In the genomic region with DNA sequence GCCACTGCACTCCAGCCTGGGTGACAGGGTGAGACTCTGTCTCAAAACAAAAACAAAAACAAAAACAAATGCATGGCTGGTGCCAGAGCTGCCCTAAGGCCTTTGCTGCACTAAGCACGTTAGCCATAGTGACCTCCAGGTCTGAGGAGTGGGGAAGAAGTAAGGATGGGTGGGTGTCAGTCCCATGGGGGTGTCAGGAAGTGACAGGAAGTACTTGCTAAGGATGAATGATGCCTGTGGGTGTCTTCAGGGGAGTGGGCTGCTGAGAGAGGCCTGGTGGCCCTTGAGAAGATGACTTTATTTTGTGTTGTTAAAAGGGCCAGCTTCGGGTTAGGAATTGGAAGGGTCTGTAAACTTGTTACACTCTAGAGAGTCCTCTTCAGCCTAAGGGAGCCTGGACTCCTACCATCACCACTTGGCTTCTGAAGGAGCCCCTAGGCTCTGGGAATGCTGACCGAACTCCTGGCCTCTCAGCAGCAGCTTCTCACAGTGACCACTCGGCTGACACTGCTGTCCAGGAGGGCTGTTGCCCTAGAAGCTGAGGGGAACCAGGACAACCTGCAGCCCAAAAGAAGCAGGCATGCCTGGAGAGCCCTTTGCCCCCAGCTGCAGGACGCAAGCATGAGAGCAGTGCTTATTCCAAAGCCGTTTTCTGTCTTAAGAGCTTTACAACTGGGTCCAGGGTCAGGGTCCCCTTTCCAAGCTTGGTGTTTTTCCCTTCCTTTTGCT, we compare ENCODE assay signal across 1 cellular context.
TF ChIP-seq lines count a peak whose summit lies in the region.

No MANE protein-coding gene starts in this region.

TF ChIP-seq in GM23338, 12 proteins besides CTCF, POLR2A, EP300 and RAD21 (continued from another document):
- TF ChIP-seq, protein P1, sequence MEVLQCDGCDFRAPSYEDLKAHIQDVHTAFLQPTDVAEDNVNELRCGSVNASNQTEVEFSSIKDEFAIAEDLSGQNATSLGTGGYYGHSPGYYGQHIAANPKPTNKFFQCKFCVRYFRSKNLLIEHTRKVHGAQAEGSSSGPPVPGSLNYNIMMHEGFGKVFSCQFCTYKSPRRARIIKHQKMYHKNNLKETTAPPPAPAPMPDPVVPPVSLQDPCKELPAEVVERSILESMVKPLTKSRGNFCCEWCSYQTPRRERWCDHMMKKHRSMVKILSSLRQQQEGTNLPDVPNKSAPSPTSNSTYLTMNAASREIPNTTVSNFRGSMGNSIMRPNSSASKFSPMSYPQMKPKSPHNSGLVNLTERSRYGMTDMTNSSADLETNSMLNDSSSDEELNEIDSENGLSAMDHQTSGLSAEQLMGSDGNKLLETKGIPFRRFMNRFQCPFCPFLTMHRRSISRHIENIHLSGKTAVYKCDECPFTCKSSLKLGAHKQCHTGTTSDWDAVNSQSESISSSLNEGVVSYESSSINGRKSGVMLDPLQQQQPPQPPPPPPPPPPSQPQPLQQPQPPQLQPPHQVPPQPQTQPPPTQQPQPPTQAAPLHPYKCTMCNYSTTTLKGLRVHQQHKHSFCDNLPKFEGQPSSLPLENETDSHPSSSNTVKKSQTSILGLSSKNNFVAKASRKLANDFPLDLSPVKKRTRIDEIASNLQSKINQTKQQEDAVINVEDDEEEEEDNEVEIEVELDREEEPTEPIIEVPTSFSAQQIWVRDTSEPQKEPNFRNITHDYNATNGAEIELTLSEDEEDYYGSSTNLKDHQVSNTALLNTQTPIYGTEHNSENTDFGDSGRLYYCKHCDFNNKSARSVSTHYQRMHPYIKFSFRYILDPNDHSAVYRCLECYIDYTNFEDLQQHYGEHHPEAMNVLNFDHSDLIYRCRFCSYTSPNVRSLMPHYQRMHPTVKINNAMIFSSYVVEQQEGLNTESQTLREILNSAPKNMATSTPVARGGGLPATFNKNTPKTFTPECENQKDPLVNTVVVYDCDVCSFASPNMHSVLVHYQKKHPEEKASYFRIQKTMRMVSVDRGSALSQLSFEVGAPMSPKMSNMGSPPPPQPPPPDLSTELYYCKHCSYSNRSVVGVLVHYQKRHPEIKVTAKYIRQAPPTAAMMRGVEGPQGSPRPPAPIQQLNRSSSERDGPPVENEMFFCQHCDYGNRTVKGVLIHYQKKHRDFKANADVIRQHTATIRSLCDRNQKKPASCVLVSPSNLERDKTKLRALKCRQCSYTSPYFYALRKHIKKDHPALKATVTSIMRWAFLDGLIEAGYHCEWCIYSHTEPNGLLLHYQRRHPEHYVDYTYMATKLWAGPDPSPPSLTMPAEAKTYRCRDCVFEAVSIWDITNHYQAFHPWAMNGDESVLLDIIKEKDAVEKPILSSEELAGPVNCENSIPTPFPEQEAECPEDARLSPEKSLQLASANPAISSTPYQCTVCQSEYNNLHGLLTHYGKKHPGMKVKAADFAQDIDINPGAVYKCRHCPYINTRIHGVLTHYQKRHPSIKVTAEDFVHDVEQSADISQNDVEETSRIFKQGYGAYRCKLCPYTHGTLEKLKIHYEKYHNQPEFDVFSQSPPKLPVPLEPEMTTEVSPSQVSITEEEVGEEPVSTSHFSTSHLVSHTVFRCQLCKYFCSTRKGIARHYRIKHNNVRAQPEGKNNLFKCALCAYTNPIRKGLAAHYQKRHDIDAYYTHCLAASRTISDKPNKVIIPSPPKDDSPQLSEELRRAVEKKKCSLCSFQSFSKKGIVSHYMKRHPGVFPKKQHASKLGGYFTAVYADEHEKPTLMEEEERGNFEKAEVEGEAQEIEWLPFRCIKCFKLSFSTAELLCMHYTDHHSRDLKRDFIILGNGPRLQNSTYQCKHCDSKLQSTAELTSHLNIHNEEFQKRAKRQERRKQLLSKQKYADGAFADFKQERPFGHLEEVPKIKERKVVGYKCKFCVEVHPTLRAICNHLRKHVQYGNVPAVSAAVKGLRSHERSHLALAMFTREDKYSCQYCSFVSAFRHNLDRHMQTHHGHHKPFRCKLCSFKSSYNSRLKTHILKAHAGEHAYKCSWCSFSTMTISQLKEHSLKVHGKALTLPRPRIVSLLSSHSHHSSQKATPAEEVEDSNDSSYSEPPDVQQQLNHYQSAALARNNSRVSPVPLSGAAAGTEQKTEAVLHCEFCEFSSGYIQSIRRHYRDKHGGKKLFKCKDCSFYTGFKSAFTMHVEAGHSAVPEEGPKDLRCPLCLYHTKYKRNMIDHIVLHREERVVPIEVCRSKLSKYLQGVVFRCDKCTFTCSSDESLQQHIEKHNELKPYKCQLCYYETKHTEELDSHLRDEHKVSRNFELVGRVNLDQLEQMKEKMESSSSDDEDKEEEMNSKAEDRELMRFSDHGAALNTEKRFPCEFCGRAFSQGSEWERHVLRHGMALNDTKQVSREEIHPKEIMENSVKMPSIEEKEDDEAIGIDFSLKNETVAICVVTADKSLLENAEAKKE (CRISPR knock-in tag; IDR thresholded peaks at IDR 0.05): no peak
